20 cellular contexts compared by ENCODE assay signal in genomic region chr1:230913496-230913895, GRCh38. TPM values are rescaled to one million over a fixed set of nuclear protein-coding genes. Genes with fewer than 3 reads are reported as not detected.
DNase-seq lines count a peak whose midpoint lies in the region; ATAC-seq and TF ChIP-seq lines count a peak whose summit lies in the region.
"Had no signal": no experiment of that assay in that cellular context is flagged by ENCODE, and none has a peak within 500 bp of the region (broad histone marks: within the 10 kb centered on the region; RNA-seq: fewer than 3 reads in every experiment).

No MANE protein-coding gene starts in this region.

- no peak overlapping the region for H3K4me3 Mint-ChIP-seq in activated T-helper 17 cell treated with anti-CD3 and anti-CD28 coated beads, Interleukin-2, amount 50 U/mL, for 72 hours
- H3K4me3 Mint-ChIP-seq: CD4-positive, alpha-beta T cell; H9; naive B cell had no signal

- TF ChIP-seq CTCF in AG10803 (conservative IDR thresholded peaks at IDR 0.05; ENCODE audit: low read length) = no peak
- TF ChIP-seq CTCF in fibroblast of the aortic adventitia (IDR thresholded peaks at IDR 0.05; ENCODE audit: insufficient read depth, low read length) = no peak

- ATAC-seq in activated T-helper 17 cell treated with anti-CD3 and anti-CD28 coated beads, Interleukin-2, amount 50 U/mL, for 72 hours (replicated peaks) = no peak
- ATAC-seq in HG03045 (IDR thresholded peaks at IDR 0.05; ENCODE audit: unreplicated experiment) = no peak
- ATAC-seq: left colon, right cardiac atrium, SK-N-SH treated with all-trans-retinoic acid at 6 μM for 48 hours had no signal

- no peaks in the 10 kb centered on the region for H3K9me3 Mint-ChIP-seq in activated T-helper 17 cell treated with anti-CD3 and anti-CD28 coated beads, Interleukin-2, amount 50 U/mL, for 72 hours
- H3K9me3 Mint-ChIP-seq: CD4-positive, alpha-beta T cell; H9; naive B cell had no signal

- no peaks in the 10 kb centered on the region for H3K27me3 Mint-ChIP-seq in activated T-helper 17 cell treated with anti-CD3 and anti-CD28 coated beads, Interleukin-2, amount 50 U/mL, for 72 hours
- H3K27me3 Mint-ChIP-seq: CD4-positive, alpha-beta T cell; naive B cell had no signal

- H3K4me1 Mint-ChIP-seq in activated T-helper 17 cell treated with anti-CD3 and anti-CD28 coated beads, Interleukin-2, amount 50 U/mL, for 72 hours = no peaks in the 10 kb centered on the region
- H3K4me1 Mint-ChIP-seq: H9 had no signal

- H3K27ac Mint-ChIP-seq in activated T-helper 17 cell treated with anti-CD3 and anti-CD28 coated beads, Interleukin-2, amount 50 U/mL, for 72 hours = peak overlapping the region; percentile 6
- H3K27ac Mint-ChIP-seq: CD4-positive, alpha-beta T cell; H9 had no signal

- DNase-seq in AG10803 (ENCODE audit: low read depth) (peak; percentile 57), ELR (ENCODE audit: low read depth) (peak; percentile 13), fibroblast of the aortic adventitia (ENCODE audit: low read depth) (peak; percentile 68), NCI-H446 (lab: John Stamatoyannopoulos, UW) (no peak), LoVo (ENCODE audit: low spot score) (no peak)
- DNase-seq: activated CD4-positive, CD25-positive, alpha-beta regulatory T cell; activated effector memory CD4-positive, alpha-beta T cell treated with anti-CD3 and anti-CD28 coated beads, Interleukin-2, amount 50 U/mL, for 16 hours; CD4-positive, alpha-beta T cell; H9; left colon; mesendoderm; naive B cell; NCI-H510A; ovary; right cardiac atrium; T1000 had no signal

- H3K36me3 Mint-ChIP-seq in activated T-helper 17 cell treated with anti-CD3 and anti-CD28 coated beads, Interleukin-2, amount 50 U/mL, for 72 hours (ENCODE audit: low read depth) = peaks cover 64% of the 10 kb centered on the region

- no peak overlapping the region for H3K4me3 ChIP-seq in AG10803 (ENCODE audit: low read length)
- H3K4me3 ChIP-seq in fibroblast of the aortic adventitia (ENCODE audit: low read depth, low read length) = no peak overlapping the region
- H3K4me3 ChIP-seq: adrenal gland, ovary had no signal

RNA-seq across cellular contexts. Expression of gene C1orf198, which starts 45.2 kb away (rescaled TPM):
- 1 to 10 TPM; 4.1 to 7.9 TPM for total RNA-seq in activated T-helper 17 cell treated with anti-CD3 and anti-CD28 coated beads, Interleukin-2, amount 50 U/mL, for 72 hours
- total RNA-seq in fibroblast of the aortic adventitia (ENCODE audit: low replicate concordance) = 75.6 and 98.9 TPM in 2 replicates

Comparison
In these comparisons a context has a peak if more than half of its experiments do, and no peak if none do; other contexts are left out.
1. DNase-seq: peak in AG10803 (single experiment), ELR (single experiment) and fibroblast of the aortic adventitia (single experiment); none in NCI-H446 (0 of 2) and LoVo (single experiment).